Comparison of ENCODE assay signal across 8 cellular contexts in the genomic region with DNA sequence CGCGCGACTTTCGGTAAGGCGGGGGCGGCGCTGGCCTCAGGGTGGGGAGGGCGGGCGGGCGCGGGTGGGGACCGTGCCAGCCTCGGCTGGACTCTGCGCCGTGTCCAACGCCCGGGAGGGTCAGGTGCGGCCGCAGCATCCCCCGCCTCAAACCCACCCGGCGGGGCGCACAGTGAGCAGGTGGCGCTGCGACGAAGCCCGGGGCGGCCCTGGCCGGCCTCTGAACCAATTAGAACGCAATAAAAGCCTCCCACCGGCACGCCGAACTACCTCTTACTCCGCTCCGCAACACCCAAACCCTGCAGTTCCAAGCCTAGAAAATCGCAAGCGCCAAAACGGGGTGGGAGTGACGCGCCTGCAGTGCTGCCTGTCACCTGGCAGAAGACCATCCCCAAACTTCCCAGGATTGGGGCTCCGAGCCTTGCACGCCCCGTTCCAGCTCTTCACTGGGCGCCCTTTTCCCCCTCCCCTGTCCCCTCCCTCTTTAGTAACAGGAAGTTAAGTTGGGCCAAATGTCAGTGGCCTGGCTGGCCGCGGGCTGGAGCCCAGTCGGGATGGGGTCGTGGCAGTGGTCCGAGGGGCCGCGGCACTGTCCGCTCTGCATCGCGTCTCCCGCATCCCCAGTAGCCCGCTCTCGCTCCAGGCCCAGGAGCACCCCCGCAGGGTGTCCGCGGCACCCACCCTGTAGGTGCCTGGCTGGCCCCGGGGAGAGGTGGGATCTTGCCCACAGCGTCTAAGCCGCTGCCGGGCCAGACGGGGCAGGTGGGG. TPM values are rescaled to one million over a fixed set of nuclear protein-coding genes. Genes with fewer than 3 reads are reported as not detected.
A peak's percentile ranks its signal among the peaks of the same experiment; 100 is the strongest.
DNase-seq lines count a peak whose midpoint lies in the region; ATAC-seq, FAIRE-seq and TF ChIP-seq lines count a peak whose summit lies in the region.

No MANE protein-coding gene starts in this region.

- no peak for TF ChIP-seq RAD21 in A549 (conservative IDR thresholded peaks at IDR 0.05 in 1 of 2, IDR thresholded peaks at IDR 0.05 in 1 of 2)

- H3K4me2 ChIP-seq in A549 (peak overlapping the region; percentile 95), smooth muscle cell (peak overlapping the region; percentile 95)

- H3K4me3 ChIP-seq in A549 (peak overlapping the region; percentile 83), iPS-20b (ENCODE audit: low read length) (peak overlapping the region; percentile 80), smooth muscle cell (peak overlapping the region; percentile 88)

- no peak for DNase-seq in A549 (ENCODE audit: low read depth in 1 of 2, low spot score in 1 of 2)
- peak; percentile 43 for DNase-seq in OCI-M1 (lab: John Stamatoyannopoulos, UW)
- DNase-seq in astrocyte of the hippocampus (ENCODE audit: low read depth, low spot score): peak; percentile 59
- DNase-seq in smooth muscle cell (lab: John Stamatoyannopoulos, UW; ENCODE audit: unreplicated experiment): no peak
- no peak for DNase-seq in KG1 (lab: John Stamatoyannopoulos, UW)

- no peak for FAIRE-seq in A549 (lab: Jason Lieb, UNC)

- no peak overlapping the region for H2AFZ ChIP-seq in smooth muscle cell (ENCODE audit: low read depth)

- peaks cover 40% of the 10 kb centered on the region for H4K20me1 ChIP-seq in smooth muscle cell (ENCODE audit: low read depth)

- POLR2A ChIA-PET in A549 (lab: Yijun Ruan, JAX): interaction anchor here (0.6 to 2.8 kb wide), 8 partner anchors 10 to 999 kb away, joined by 3 to 16 read pairs (median 4); no protein-coding TSS in a partner anchor

- H3K36me3 ChIP-seq in iPS-20b (ENCODE audit: insufficient read depth, low read depth, low read length) (no peaks in the 10 kb centered on the region), smooth muscle cell (ENCODE audit: low read depth) (no peaks in the 10 kb centered on the region)

- H3K79me2 ChIP-seq in smooth muscle cell (ENCODE audit: low read depth): peaks cover 54% of the 10 kb centered on the region

- H3K27me3 ChIP-seq in iPS-20b (ENCODE audit: insufficient read depth, low read length): peaks cover 55% of the 10 kb centered on the region
- H3K27me3 ChIP-seq in smooth muscle cell (ENCODE audit: low read depth): no peaks in the 10 kb centered on the region

- no peaks in the 10 kb centered on the region for H3K9me3 ChIP-seq in A549
- no peaks in the 10 kb centered on the region for H3K9me3 ChIP-seq in iPS-20b (ENCODE audit: insufficient read depth, low read depth, low read length)
- no peaks in the 10 kb centered on the region for H3K9me3 ChIP-seq in smooth muscle cell (replicated peaks; ENCODE audit: low read depth)

- 5% methylated on average over 30 of the region's 65 CpGs for WGBS in A549 (ENCODE audit: missing lambda C conversion rate)
- 3% methylated on average over 44 of the region's 65 CpGs for WGBS in smooth muscle cell (ENCODE audit: low lambda C conversion rate)

- TF ChIP-seq EP300 in A549 (IDR thresholded peaks at IDR 0.05): no peak

- no peak for TF ChIP-seq POLR2A in A549 (IDR thresholded peaks at IDR 0.05; ENCODE audit: low read length)

- H3K27ac ChIP-seq in A549: peak overlapping the region; percentile 79 to 92
- no peak overlapping the region for H3K27ac ChIP-seq in iPS-20b (ENCODE audit: low read length)
- H3K27ac ChIP-seq in smooth muscle cell (ENCODE audit: low read depth): peak overlapping the region; percentile 87

- CTCF ChIA-PET in A549 (lab: Yijun Ruan, JAX): interaction anchor here (0.9 to 2.9 kb wide), 5 partner anchors 12 to 170 kb away, joined by 3 to 10 read pairs (median 3); no protein-coding TSS in a partner anchor

- peaks cover 4% of the 10 kb centered on the region for H3F3A ChIP-seq in smooth muscle cell (ENCODE audit: low read depth)

- no peak overlapping the region for H3K9ac ChIP-seq in iPS-20b (ENCODE audit: low read depth, low read length)
- H3K9ac ChIP-seq in smooth muscle cell (ENCODE audit: low read depth): peak overlapping the region; percentile 87

- H3K4me1 ChIP-seq in A549 (peaks cover 23% of the 10 kb centered on the region), iPS-20b (ENCODE audit: insufficient read depth, low read length) (no peaks in the 10 kb centered on the region), smooth muscle cell (ENCODE audit: low read depth) (peaks cover 15% of the 10 kb centered on the region)

- no peak for TF ChIP-seq CTCF in A549 (IDR thresholded peaks at IDR 0.05)
- no peak for TF ChIP-seq CTCF in smooth muscle cell (IDR thresholded peaks at IDR 0.05; ENCODE audit: borderline replicate concordance, insufficient read depth, poor library complexity, severe bottlenecking)

- peak; percentile 42 to 55 for ATAC-seq in A549
- peak; percentile 46 for ATAC-seq in GM18498 (IDR thresholded peaks at IDR 0.05; ENCODE audit: unreplicated experiment)
- ATAC-seq in HG02884 (IDR thresholded peaks at IDR 0.05; ENCODE audit: unreplicated experiment): peak; percentile 31

TF ChIP-seq in A549, 52 proteins besides CTCF, POLR2A, EP300 and RAD21:
- TF ChIP-seq KDM1A (IDR thresholded peaks at IDR 0.05; ENCODE audit: low read depth): no peak
- no peak for TF ChIP-seq TFCP2L1 (CRISPR knock-in tag; IDR thresholded peaks at IDR 0.05)
- TF ChIP-seq JUN (IDR thresholded peaks at IDR 0.05): 0 out of 5 replicates have a peak, but pooled peaks of 1 of the 2 experiments have one; percentile 11
- no peak for TF ChIP-seq CHD4 (IDR thresholded peaks at IDR 0.05; ENCODE audit: borderline replicate concordance)
- no peak for TF ChIP-seq SREBF2 (IDR thresholded peaks at IDR 0.05)
- TF ChIP-seq, protein P1, sequence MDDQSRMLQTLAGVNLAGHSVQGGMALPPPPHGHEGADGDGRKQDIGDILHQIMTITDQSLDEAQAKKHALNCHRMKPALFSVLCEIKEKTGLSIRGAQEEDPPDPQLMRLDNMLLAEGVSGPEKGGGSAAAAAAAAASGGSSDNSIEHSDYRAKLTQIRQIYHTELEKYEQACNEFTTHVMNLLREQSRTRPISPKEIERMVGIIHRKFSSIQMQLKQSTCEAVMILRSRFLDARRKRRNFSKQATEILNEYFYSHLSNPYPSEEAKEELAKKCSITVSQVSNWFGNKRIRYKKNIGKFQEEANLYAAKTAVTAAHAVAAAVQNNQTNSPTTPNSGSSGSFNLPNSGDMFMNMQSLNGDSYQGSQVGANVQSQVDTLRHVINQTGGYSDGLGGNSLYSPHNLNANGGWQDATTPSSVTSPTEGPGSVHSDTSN (IDR thresholded peaks at IDR 0.05): no peak

RNA-seq across cellular contexts. Expression of a gene that starts 0.5 kb away (rescaled TPM):
- polyA plus RNA-seq in A549 (2011; rRNA removed) (42.1 and 52.4 TPM in 2 replicates), A549 (2017; fragmentation: RNase III; extraction: RNeasy Plus Mini Kit Qiagen cat#74134 plus additional on column Dnase treatment) (39.8 to 43.6 TPM (median 43.5 TPM) in 3 replicates), smooth muscle cell (158 and 161 TPM in 2 replicates)
- 19.3 and 22.9 TPM in 2 replicates for polyA plus RNA-seq in A549 (2012; cell fraction: cytosol; rRNA removed)
- polyA plus RNA-seq in A549 (2012; cell fraction: nucleus; rRNA removed): 25.5 and 31.9 TPM in 2 replicates
- 104 and 112 TPM in 2 replicates for polyA minus RNA-seq in A549 (2011; rRNA and poly(A)+ RNA removed)
- total RNA-seq in smooth muscle cell: 278 and 287 TPM in 2 replicates

Comparison
In these comparisons a context has a peak if more than half of its experiments do, and no peak if none do; other contexts are left out.
1. DNase-seq: peak in OCI-M1 (single experiment) and astrocyte of the hippocampus (single experiment); none in A549 (0 of 2), smooth muscle cell (single experiment) and KG1 (single experiment).
2. Peak in every context shown above with its lines, with median percentiles within 50 percentile points of each other: ATAC-seq and H3K4me3 ChIP-seq.